Comparison of ENCODE assay signal across 23 cellular contexts in the genomic region with DNA sequence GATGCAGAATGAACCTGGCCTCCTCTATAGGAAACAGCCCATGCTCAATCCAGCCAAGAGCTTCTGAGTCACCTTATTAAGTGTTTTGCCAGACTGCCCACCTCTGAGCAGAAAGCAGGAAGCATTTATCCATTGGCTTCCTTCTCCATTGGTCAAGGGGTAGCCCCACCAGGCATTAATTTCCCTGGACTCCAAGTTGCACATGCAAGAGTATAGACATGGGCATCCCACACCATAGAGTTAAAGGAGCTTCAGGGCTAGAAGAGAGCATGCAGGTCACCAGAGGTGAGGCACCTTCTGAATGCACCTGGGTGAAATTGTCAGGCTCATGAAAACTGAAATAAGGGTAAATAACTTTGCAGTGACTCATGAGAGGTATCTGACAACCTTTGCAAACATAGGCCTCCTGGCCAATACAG.
A peak's percentile ranks its signal among the peaks of the same experiment; 100 is the strongest.
DNase-seq lines count a peak whose midpoint lies in the region; ATAC-seq and TF ChIP-seq lines count a peak whose summit lies in the region.
"Had no signal": no experiment of that assay in that cellular context is flagged by ENCODE, and none has a peak within 500 bp of the region (broad histone marks: within the 10 kb centered on the region; RNA-seq: fewer than 3 reads in every experiment).

No MANE protein-coding gene starts in this region.

- no peak for TF ChIP-seq CTCF in PC-9 (conservative IDR thresholded peaks at IDR 0.05)
- TF ChIP-seq CTCF in foreskin keratinocyte (conservative IDR thresholded peaks at IDR 0.05), result no peak
- TF ChIP-seq CTCF in left lung (IDR thresholded peaks at IDR 0.05), result no peak

- intact Hi-C loops in PC-9 (cut with micrococcal nuclease; ENCODE audit: unreplicated experiment) (loop anchor here (5.0 to 10.0 kb wide), 2 partner anchors 215 to 233 kb away; partner anchors contain the start of gene STAC), left lung (cut with DNase I) (no loop called here)
- intact Hi-C loops in activated CD4-positive, alpha-beta memory T cell treated with anti-CD3 and anti-CD28 coated beads for 36 hours (cut with micrococcal nuclease), result no loop called here

- H4K20me1 ChIP-seq in PC-9 (ENCODE audit: insufficient read depth), result no peaks in the 10 kb centered on the region

- BruUV-seq in PC-9 (replicated peaks; lab: Mats Ljungman, UMichigan), result no TSS peak

- H3K27me3 ChIP-seq in PC-9 (ENCODE audit: insufficient read depth, low read depth) (no peaks in the 10 kb centered on the region), foreskin keratinocyte (no peaks in the 10 kb centered on the region), left lung (no peaks in the 10 kb centered on the region)

- H3F3A ChIP-seq in PC-9 (ENCODE audit: insufficient read depth, low read depth), result peaks cover 6% of the 10 kb centered on the region; the same call in 1 of the 2 replicates

- H3K4me1 ChIP-seq in PC-9 (replicated peaks; ENCODE audit: insufficient read depth) (peaks cover 21% of the 10 kb centered on the region), foreskin keratinocyte (peaks cover 8% of the 10 kb centered on the region), left lung (no peaks in the 10 kb centered on the region)

- H3K79me2 ChIP-seq in PC-9 (ENCODE audit: low read depth), result no peaks in the 10 kb centered on the region

- DNase-seq in DMS53 treated with DMSO at 0.1 percent for 48 hours (lab: John Stamatoyannopoulos, UW; ENCODE audit: unreplicated experiment) (peak; percentile 25), PC-9 (peak; percentile 46 to 80), foreskin keratinocyte (peak; percentile 38 to 65), left lung (no peak), SHP77 (lab: John Stamatoyannopoulos, UW) (no peak), NCI-H146 (lab: John Stamatoyannopoulos, UW) (no peak), cortex of kidney (lab: John Stamatoyannopoulos, UW) (no peak)
- DNase-seq in activated CD4-positive, alpha-beta memory T cell treated with anti-CD3 and anti-CD28 coated beads for 36 hours, result no peak
- DNase-seq: DMS79; KBM-7; NCI-H1092 treated with DMSO at 0.1 percent for 48 hours; NCI-H1436 treated with DMSO at 0.1 percent for 48 hours; NCI-H2029; NCI-H226; NCI-H510A treated with DMSO at 0.1 percent for 48 hours; NCI-H774; NK-92 treated with Interleukin-12 subunit alpha and Interleukin-12 subunit beta, amount 100 ng/mL, for 24 hours; SIG-M5; SK-N-SH had no signal

- POLR2A ChIA-PET in PC-9 (lab: Charles Lee; ENCODE audit: unreplicated experiment), result interaction anchor here (0.5 kb wide), 1 partner anchor 41 kb away, joined by 3 read pairs; no protein-coding TSS in a partner anchor
- POLR2A ChIA-PET in activated CD4-positive, alpha-beta memory T cell treated with anti-CD3 and anti-CD28 coated beads for 36 hours (lab: Charles Lee), result no interaction called here

- no peaks in the 10 kb centered on the region for H3K9me3 Mint-ChIP-seq in activated CD4-positive, alpha-beta memory T cell treated with anti-CD3 and anti-CD28 coated beads for 36 hours

- H3K4me3 Mint-ChIP-seq in activated CD4-positive, alpha-beta memory T cell treated with anti-CD3 and anti-CD28 coated beads for 36 hours, result no peak overlapping the region
- H3K4me3 Mint-ChIP-seq: B cell, CD14-positive monocyte had no signal

- peak; percentile 89 for ATAC-seq in foreskin keratinocyte
- ATAC-seq in left lung, result peak; percentile 66
- ATAC-seq: A549, HCT116 had no signal

- H3K4me2 ChIP-seq in PC-9, result peak overlapping the region; percentile 39
- H3K4me2 ChIP-seq: A549, SK-N-SH had no signal

- CTCF ChIA-PET in PC-9 (lab: Charles Lee), result no interaction called here
- CTCF ChIA-PET in activated CD4-positive, alpha-beta memory T cell treated with anti-CD3 and anti-CD28 coated beads for 36 hours (lab: Charles Lee), result no interaction called here

- H3K36me3 Mint-ChIP-seq in activated CD4-positive, alpha-beta memory T cell treated with anti-CD3 and anti-CD28 coated beads for 36 hours, result no peaks in the 10 kb centered on the region
- H3K36me3 Mint-ChIP-seq: CD14-positive monocyte had no signal

- H3K27ac Mint-ChIP-seq in activated CD4-positive, alpha-beta memory T cell treated with anti-CD3 and anti-CD28 coated beads for 36 hours, result no peak overlapping the region
- H3K27ac Mint-ChIP-seq: B cell, CD14-positive monocyte had no signal

- no peak overlapping the region for H2AFZ ChIP-seq in PC-9

- H3K4me1 Mint-ChIP-seq in activated CD4-positive, alpha-beta memory T cell treated with anti-CD3 and anti-CD28 coated beads for 36 hours (ENCODE audit: low read depth), result no peaks in the 10 kb centered on the region
- H3K4me1 Mint-ChIP-seq: B cell, CD14-positive monocyte had no signal

- H3K27ac ChIP-seq in PC-9 (peak overlapping the region; percentile 41), foreskin keratinocyte (no peak overlapping the region), left lung (no peak overlapping the region)
- H3K27ac ChIP-seq: A549 had no signal

- no peaks in the 10 kb centered on the region for H3K9me2 ChIP-seq in PC-9 (ENCODE audit: insufficient read depth)
- H3K9me2 ChIP-seq: SK-N-SH had no signal

- H3K4me3 ChIP-seq in PC-9 (no peak overlapping the region), left lung (no peak overlapping the region)
- H3K4me3 ChIP-seq: A549 had no signal

- H3K27me3 Mint-ChIP-seq in activated CD4-positive, alpha-beta memory T cell treated with anti-CD3 and anti-CD28 coated beads for 36 hours, result no peaks in the 10 kb centered on the region
- H3K27me3 Mint-ChIP-seq: B cell had no signal

- no peaks in the 10 kb centered on the region for H3K36me3 ChIP-seq in PC-9 (ENCODE audit: low read depth)
- H3K36me3 ChIP-seq in left lung, result no peaks in the 10 kb centered on the region

- 0 out of 2 replicates have a peak, but pooled peaks cover 3% of the 10 kb centered on the region for H3K9me3 ChIP-seq in PC-9 (ENCODE audit: insufficient read depth, low read depth)
- H3K9me3 ChIP-seq in left lung, result no peaks in the 10 kb centered on the region
- H3K9me3 ChIP-seq: A549, SK-N-SH had no signal

Comparison
In these comparisons a context has a peak if more than half of its experiments do, and no peak if none do; other contexts are left out.
1. DNase-seq: peak in DMS53 treated with DMSO at 0.1 percent for 48 hours (single experiment), PC-9 (2 of 2) and foreskin keratinocyte (2 of 2); none in left lung (0 of 2), SHP77 (0 of 2), activated CD4-positive, alpha-beta memory T cell treated with anti-CD3 and anti-CD28 coated beads for 36 hours (single experiment), NCI-H146 (single experiment) and cortex of kidney (single experiment).